ENCODE assay signal across 8 cellular contexts in the genomic region with DNA sequence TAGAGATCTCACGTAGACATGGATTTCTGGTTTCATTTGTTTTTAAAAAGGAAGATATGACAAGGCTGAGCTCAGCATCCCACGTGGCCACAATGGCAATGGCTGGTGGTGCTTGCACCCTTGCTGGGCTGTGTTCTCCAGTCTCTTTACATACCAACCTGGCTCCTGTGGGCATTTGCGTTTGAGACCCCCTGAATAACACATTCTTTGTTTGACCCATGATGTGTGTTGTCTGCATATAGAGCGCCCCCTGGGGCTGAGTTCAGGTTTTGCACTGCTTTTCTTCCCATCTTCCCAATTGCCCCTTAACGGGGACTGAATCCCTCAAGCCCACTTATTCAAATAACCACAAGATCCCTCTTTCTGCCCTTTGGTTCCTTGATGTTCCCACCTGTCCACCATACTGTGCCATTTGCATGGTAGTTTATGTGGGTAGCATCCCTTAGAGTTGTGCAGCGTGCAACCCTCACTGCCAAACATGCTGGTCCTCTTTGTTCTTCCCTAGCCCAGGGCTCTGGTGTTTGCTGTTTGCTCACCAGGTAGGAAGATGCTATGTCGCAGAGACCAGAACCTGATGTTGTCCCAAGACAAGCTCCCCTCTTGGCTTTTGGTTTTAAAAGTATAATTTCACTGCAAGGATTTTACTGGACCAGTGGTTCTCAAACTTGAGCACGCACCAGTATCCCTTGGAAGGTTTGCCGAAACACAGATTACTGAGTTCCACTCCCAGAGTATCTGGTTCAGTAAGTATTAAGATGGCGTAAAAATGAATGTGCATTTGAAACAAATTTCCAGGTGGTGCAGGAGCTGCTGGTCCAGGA.
A peak's percentile ranks its signal among the peaks of the same experiment; 100 is the strongest.
DNase-seq lines count a peak whose midpoint lies in the region; ATAC-seq lines count a peak whose summit lies in the region.

No MANE protein-coding gene starts in this region.

- peak; percentile 2 for DNase-seq in GM04504 (ENCODE audit: low read depth)
- peak; percentile 52 for DNase-seq in NCI-H1105 treated with DMSO at 0.1 percent for 48 hours (lab: John Stamatoyannopoulos, UW)
- DNase-seq in activated T-cell treated with anti-CD3 and anti-CD28 coated beads, Interleukin-2, amount 50 U/mL, for 48 hours = peak; percentile 68 to 70
- peak; percentile 20 for DNase-seq in iPS DF 19.7 (ENCODE audit: low read depth, low spot score)
- peak; percentile 4 to 24 for DNase-seq in stimulated activated CD8-positive, alpha-beta memory T cell treated with anti-CD3 and anti-CD28 coated beads, Interleukin-2, amount 100 ng/mL, for 48 hours (ENCODE audit: low read depth in 2 of 2)
- DNase-seq in DMS79 (lab: John Stamatoyannopoulos, UW) = no peak
- DNase-seq in middle frontal gyrus (ENCODE audit: extremely low spot score, low spot score) = no peak

- ATAC-seq in HG02798 (IDR thresholded peaks at IDR 0.05; ENCODE audit: poor library complexity, unreplicated experiment) = no peak

Comparison
In these comparisons a context has a peak if more than half of its experiments do, and no peak if none do; other contexts are left out.
1. DNase-seq: peak in GM04504 (single experiment), NCI-H1105 treated with DMSO at 0.1 percent for 48 hours (single experiment), activated T-cell treated with anti-CD3 and anti-CD28 coated beads, Interleukin-2, amount 50 U/mL, for 48 hours (2 of 2), iPS DF 19.7 (single experiment) and stimulated activated CD8-positive, alpha-beta memory T cell treated with anti-CD3 and anti-CD28 coated beads, Interleukin-2, amount 100 ng/mL, for 48 hours (2 of 2); none in DMS79 (single experiment) and middle frontal gyrus (single experiment).